In genomic region chr2:147937744-147938349, GRCh38 we compare ENCODE assay signal across 9 cellular contexts.
DNase-seq lines count a peak whose midpoint lies in the region; ATAC-seq and TF ChIP-seq lines count a peak whose summit lies in the region.
"Had no signal": no experiment of that assay in that cellular context is flagged by ENCODE, and none has a peak within 500 bp of the region (broad histone marks: within the 10 kb centered on the region; RNA-seq: fewer than 3 reads in every experiment).

No MANE protein-coding gene starts in this region.

- no peak overlapping the region for H3K9ac ChIP-seq in MM.1S (ENCODE audit: low read length)

- no peak overlapping the region for H3K4me3 Mint-ChIP-seq in CD4-positive, CD25-positive, alpha-beta regulatory T cell
- H3K4me3 Mint-ChIP-seq: memory B cell had no signal

- no peak overlapping the region for H2AFZ ChIP-seq in MM.1S (ENCODE audit: low read length)

- peaks cover 0 to 4% (median 0%) of the 10 kb centered on the region in 4 donors for H3K4me1 Mint-ChIP-seq in CD4-positive, CD25-positive, alpha-beta regulatory T cell
- H3K4me1 Mint-ChIP-seq: memory B cell had no signal

- H3K27ac Mint-ChIP-seq in CD4-positive, CD25-positive, alpha-beta regulatory T cell, result peak overlapping the region in 1 of 3 donors; percentile 28
- H3K27ac Mint-ChIP-seq: memory B cell had no signal

- no peaks in the 10 kb centered on the region for H3K27me3 ChIP-seq in CD4-positive, CD25-positive, alpha-beta regulatory T cell (ENCODE audit: control insufficient read depth, insufficient read depth, low read length)
- H3K27me3 ChIP-seq in MM.1S (replicated peaks; ENCODE audit: insufficient read depth, low read length) (no peaks in the 10 kb centered on the region), adrenal gland (no peaks in the 10 kb centered on the region), thyroid gland (no peaks in the 10 kb centered on the region)

- intact Hi-C loops in adrenal gland (cut with DNase I), result no loop called here
- intact Hi-C loops in thyroid gland (cut with DNase I), result no loop called here

- no peaks in the 10 kb centered on the region for H3K27me3 Mint-ChIP-seq in CD4-positive, CD25-positive, alpha-beta regulatory T cell
- H3K27me3 Mint-ChIP-seq: memory B cell had no signal

- no peak overlapping the region for H3K4me2 ChIP-seq in MM.1S (ENCODE audit: low read depth, low read length)

- H3K36me3 ChIP-seq in CD4-positive, CD25-positive, alpha-beta regulatory T cell (ENCODE audit: control insufficient read depth, insufficient read depth, low read length), result peaks cover 29% of the 10 kb centered on the region
- H3K36me3 ChIP-seq in MM.1S (replicated peaks; ENCODE audit: insufficient read depth, low read length), result no peaks in the 10 kb centered on the region
- no peaks in the 10 kb centered on the region for H3K36me3 ChIP-seq in adrenal gland (replicated peaks in 1 of 2)
- peaks cover 0 to 4% of the 10 kb centered on the region in 2 donors for H3K36me3 ChIP-seq in thyroid gland

- H3K4me1 ChIP-seq in CD4-positive, CD25-positive, alpha-beta regulatory T cell (ENCODE audit: control insufficient read depth, insufficient read depth, low read length, poor library complexity, severe bottlenecking), result no peaks in the 10 kb centered on the region
- no peaks in the 10 kb centered on the region for H3K4me1 ChIP-seq in MM.1S (ENCODE audit: low read length)
- H3K4me1 ChIP-seq in adrenal gland (replicated peaks in 1 of 2), result peaks cover 5 to 12% of the 10 kb centered on the region in 2 donors
- H3K4me1 ChIP-seq in thyroid gland, result peaks cover 0 to 7% of the 10 kb centered on the region in 2 donors

- H3K9me3 ChIP-seq in CD4-positive, CD25-positive, alpha-beta regulatory T cell (ENCODE audit: control insufficient read depth in 2 of 2, low read length in 2 of 2), result no peaks in the 10 kb centered on the region
- H3K9me3 ChIP-seq in MM.1S (replicated peaks; ENCODE audit: insufficient read depth, low read length), result no peaks in the 10 kb centered on the region
- no peaks in the 10 kb centered on the region for H3K9me3 ChIP-seq in adrenal gland (replicated peaks in 1 of 3)
- no peaks in the 10 kb centered on the region for H3K9me3 ChIP-seq in thyroid gland

- peak; percentile 80 for TF ChIP-seq CTCF in MM.1S (IDR thresholded peaks at IDR 0.05; ENCODE audit: low read length)
- peak; percentile 76 to 87 (median 80) for TF ChIP-seq CTCF in adrenal gland (IDR thresholded peaks at IDR 0.05)
- TF ChIP-seq CTCF in thyroid gland (IDR thresholded peaks at IDR 0.05), result peak; percentile 58 to 85 (median 72)

- peaks cover 26% of the 10 kb centered on the region for H3K36me3 Mint-ChIP-seq in CD4-positive, CD25-positive, alpha-beta regulatory T cell

- no peak overlapping the region for H3K4me3 ChIP-seq in CD4-positive, CD25-positive, alpha-beta regulatory T cell (ENCODE audit: low read depth, low read length)
- H3K4me3 ChIP-seq in MM.1S (ENCODE audit: low read length), result no peak overlapping the region
- no peak overlapping the region for H3K4me3 ChIP-seq in adrenal gland
- no peak overlapping the region for H3K4me3 ChIP-seq in thyroid gland (replicated peaks in 1 of 3)

- no peaks in the 10 kb centered on the region for H3F3A ChIP-seq in MM.1S (ENCODE audit: insufficient read depth, low read length)

- peak in 2 of 3 donors; percentile 30 to 33 for DNase-seq in CD4-positive, CD25-positive, alpha-beta regulatory T cell
- DNase-seq in MM.1S (peak; percentile 24), adrenal gland (no peak), iPS-NIHi11 (ENCODE audit: low spot score) (peak; percentile 37), thyroid gland (no peak)

- WGBS in adrenal gland, 4 donors, result 34 to 40% (median 35%) methylated on average over 3 of the region's 3 CpGs
- WGBS in thyroid gland, 2 donors, result 40 to 42% methylated on average over 3 of the region's 3 CpGs

- H3K27ac ChIP-seq in CD4-positive, CD25-positive, alpha-beta regulatory T cell (ENCODE audit: insufficient read depth, low read length, poor library complexity, severe bottlenecking), result no peak overlapping the region
- H3K27ac ChIP-seq in MM.1S (ENCODE audit: low read length) (no peak overlapping the region), adrenal gland (no peak overlapping the region), thyroid gland (no peak overlapping the region)

- TF ChIP-seq POLR2A in adrenal gland (IDR thresholded peaks at IDR 0.05), result no peak
- no peak for TF ChIP-seq POLR2A in thyroid gland (IDR thresholded peaks at IDR 0.05)

- peak in 1 of 2 donors; percentile 55 for ATAC-seq in CD4-positive, CD25-positive, alpha-beta regulatory T cell (ENCODE audit: low read depth in 2 of 2)
- ATAC-seq in GM18907 (IDR thresholded peaks at IDR 0.05; ENCODE audit: unreplicated experiment) (peak; percentile 73), GM21360 (IDR thresholded peaks at IDR 0.05; ENCODE audit: unreplicated experiment) (no peak), HG03469 (IDR thresholded peaks at IDR 0.05; ENCODE audit: unreplicated experiment) (no peak)

- H4K20me1 ChIP-seq in MM.1S (ENCODE audit: insufficient read depth, low read length), result no peaks in the 10 kb centered on the region

- no peaks in the 10 kb centered on the region for H3K9me3 Mint-ChIP-seq in CD4-positive, CD25-positive, alpha-beta regulatory T cell
- H3K9me3 Mint-ChIP-seq: memory B cell had no signal

- H3K79me2 ChIP-seq in MM.1S (ENCODE audit: low read length), result no peaks in the 10 kb centered on the region

- H3K9me2 ChIP-seq in MM.1S (replicated peaks; ENCODE audit: insufficient read depth, low read length), result no peaks in the 10 kb centered on the region

Comparison
In these comparisons a context has a peak if more than half of its experiments do, and no peak if none do; other contexts are left out.
1. DNase-seq: peak in CD4-positive, CD25-positive, alpha-beta regulatory T cell (2 of 3), MM.1S (single experiment) and iPS-NIHi11 (single experiment); none in adrenal gland (0 of 7) and thyroid gland (0 of 2).
2. Peak in every context shown above with its lines, with median percentiles within 50 percentile points of each other: CTCF ChIP-seq.